2 cellular contexts compared by ENCODE assay signal in the genomic region with DNA sequence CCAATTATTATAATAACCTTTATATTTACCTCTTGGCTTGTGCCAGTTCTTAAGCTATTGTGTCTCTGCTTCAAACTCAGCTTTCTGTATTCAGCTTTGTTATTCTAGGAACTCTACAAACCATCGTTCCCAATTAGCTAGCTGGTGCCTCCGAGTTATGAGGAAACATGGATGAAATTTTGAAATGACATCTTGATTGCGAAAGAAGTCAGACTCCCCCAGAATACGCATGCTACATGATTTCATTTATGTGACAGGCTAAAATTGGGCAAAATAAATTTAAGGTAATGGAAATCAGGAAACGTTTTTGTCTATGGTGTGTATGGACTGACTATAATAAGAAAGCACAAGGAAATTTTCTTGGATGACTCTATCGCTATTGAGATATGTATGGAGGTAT.
TF ChIP-seq lines count a peak whose summit lies in the region.

No MANE protein-coding gene starts in this region.

TF ChIP-seq in HepG2, 621 proteins besides CTCF, POLR2A, EP300 and RAD21:
- peak; percentile 71; the same call in 1 of the 2 replicates for TF ChIP-seq CEBPB (IDR thresholded peaks at IDR 0.05; ENCODE audit: borderline replicate concordance, low read depth, low read length)
- no peak for TF ChIP-seq ZNF678 (CRISPR knock-in tag; IDR thresholded peaks at IDR 0.05)

TF ChIP-seq in H1, 55 proteins besides CTCF, POLR2A, EP300 and RAD21:
- TF ChIP-seq CTBP2 (IDR thresholded peaks at IDR 0.05; ENCODE audit: borderline replicate concordance, insufficient read depth, insufficient read length, low read length): no peak
- TF ChIP-seq CEBPB (IDR thresholded peaks at IDR 0.05; ENCODE audit: low read depth, low read length): peak; percentile 11; the same call in 1 of the 2 replicates
TF ChIP-seq in H1: peak in this region for 1.
